8 cellular contexts compared by ENCODE assay signal in genomic region chr5:32613050-32613672, GRCh38. TPM values are rescaled to one million over a fixed set of nuclear protein-coding genes. Genes with fewer than 3 reads are reported as not detected.
DNase-seq lines count a peak whose midpoint lies in the region; ATAC-seq and TF ChIP-seq lines count a peak whose summit lies in the region.

No MANE protein-coding gene starts in this region.

- H3K4me1 Mint-ChIP-seq in neural progenitor cell, result no peaks in the 10 kb centered on the region

- H3K9ac ChIP-seq in Karpas-422 (ENCODE audit: low read length), result no peak overlapping the region
- no peak overlapping the region for H3K9ac ChIP-seq in neural progenitor cell

- no peak overlapping the region for H3K27ac Mint-ChIP-seq in neural progenitor cell

- POLR2A ChIA-PET in Panc1 (lab: Charles Lee), result interaction anchor here (0.6 kb wide), 1 partner anchor 232 kb away, joined by 6 read pairs; no protein-coding TSS in a partner anchor

- TF ChIP-seq POLR2A in stomach (IDR thresholded peaks at IDR 0.05), result no peak

- DNase-seq in CMK (ENCODE audit: low read depth), result peak; percentile 74
- DNase-seq in Karpas-422, result peak; percentile 91
- peak; percentile 69 for DNase-seq in Panc1 (ENCODE audit: low read depth, low spot score)
- DNase-seq in activated T-cell treated with anti-CD3 and anti-CD28 coated beads, Interleukin-2, amount 50 U/mL, for 48 hours, result peak; percentile 92 to 96
- DNase-seq in fibroblast of peridontal ligament (ENCODE audit: extremely low read depth), result peak; percentile 86
- DNase-seq in neural progenitor cell (ENCODE audit: low spot score), result peak; percentile 78
- peak; percentile 87 for DNase-seq in stomach

- intact Hi-C loops in Panc1 (cut with micrococcal nuclease; ENCODE audit: unreplicated experiment), result loop anchor here (2.0 kb wide), 1 partner anchor 124 kb away; no protein-coding TSS in a partner anchor
- intact Hi-C loops in stomach (cut with DNase I; ENCODE audit: low total_unique reads), result no loop called here

- H3K79me2 ChIP-seq in Karpas-422 (ENCODE audit: low read length) (no peaks in the 10 kb centered on the region), neural progenitor cell (ENCODE audit: low read depth) (no peaks in the 10 kb centered on the region)

- H3K4me1 ChIP-seq in Karpas-422 (ENCODE audit: low read length) (no peaks in the 10 kb centered on the region), Panc1 (ENCODE audit: control insufficient read depth, insufficient read depth, low read length) (no peaks in the 10 kb centered on the region), neural progenitor cell (no peaks in the 10 kb centered on the region), stomach (peaks cover 0 to 17% (median 7%) of the 10 kb centered on the region in 4 donors)

- no peak overlapping the region for H2AFZ ChIP-seq in Karpas-422 (ENCODE audit: low read length)
- H2AFZ ChIP-seq in neural progenitor cell (replicated peaks), result no peak overlapping the region

- no peak for TF ChIP-seq EP300 in stomach (IDR thresholded peaks at IDR 0.05)

- H3K27ac ChIP-seq in Karpas-422 (ENCODE audit: low read length) (no peak overlapping the region), Panc1 (ENCODE audit: low read length) (no peak overlapping the region), neural progenitor cell (no peak overlapping the region), stomach (no peak overlapping the region)

- no peaks in the 10 kb centered on the region for H3F3A ChIP-seq in neural progenitor cell (ENCODE audit: low read depth)

- H3K27me3 ChIP-seq in Karpas-422 (ENCODE audit: low read length) (no peaks in the 10 kb centered on the region), Panc1 (ENCODE audit: control insufficient read depth, insufficient read depth, low read length) (no peaks in the 10 kb centered on the region), neural progenitor cell (no peaks in the 10 kb centered on the region), stomach (no peaks in the 10 kb centered on the region)

- WGBS in stomach, 5 donors, result 3 to 5% (median 4%) methylated on average over 10 of the region's 10 CpGs

- H3K36me3 ChIP-seq in Karpas-422 (ENCODE audit: insufficient read depth, low read length), result no peaks in the 10 kb centered on the region
- no peaks in the 10 kb centered on the region for H3K36me3 ChIP-seq in Panc1 (ENCODE audit: control insufficient read depth, insufficient read depth, low read length)
- no peaks in the 10 kb centered on the region for H3K36me3 ChIP-seq in neural progenitor cell
- H3K36me3 ChIP-seq in stomach, result peaks cover 0 to under 1% (median under 1%) of the 10 kb centered on the region in 4 donors

- no peaks in the 10 kb centered on the region for H3K9me2 ChIP-seq in Karpas-422 (replicated peaks; ENCODE audit: insufficient read depth, low read length)

- BruUV-seq in Panc1 (replicated peaks; lab: Mats Ljungman, UMichigan), result no TSS peak

- peak; percentile 94 for TF ChIP-seq CTCF in Panc1 (IDR thresholded peaks at IDR 0.05)
- TF ChIP-seq CTCF in neural progenitor cell (IDR thresholded peaks at IDR 0.05), result peak; percentile 98
- TF ChIP-seq CTCF in stomach (IDR thresholded peaks at IDR 0.05), result peak in 5 of 7 experiments; percentile 83 to 92 (median 88)

- H3K4me3 Mint-ChIP-seq in neural progenitor cell, result no peak overlapping the region

- H3K9me3 ChIP-seq in Karpas-422 (ENCODE audit: low read length), result no peaks in the 10 kb centered on the region
- H3K9me3 ChIP-seq in Panc1 (ENCODE audit: control insufficient read depth, insufficient read depth, low read depth, low read length), result no peaks in the 10 kb centered on the region
- no peaks in the 10 kb centered on the region for H3K9me3 ChIP-seq in neural progenitor cell (ENCODE audit: low read depth)
- H3K9me3 ChIP-seq in stomach, result no peaks in the 10 kb centered on the region

- H3K4me2 ChIP-seq in Karpas-422 (ENCODE audit: low read depth, low read length, poor library complexity, severe bottlenecking) (no peak overlapping the region), neural progenitor cell (no peak overlapping the region)

- no peaks in the 10 kb centered on the region for H4K20me1 ChIP-seq in Karpas-422 (ENCODE audit: insufficient read depth, low read depth, low read length)
- H4K20me1 ChIP-seq in neural progenitor cell (ENCODE audit: low read depth), result no peaks in the 10 kb centered on the region

- peaks cover 2% of the 10 kb centered on the region for H3K27me3 Mint-ChIP-seq in neural progenitor cell (ENCODE audit: insufficient read depth, low read depth)

- peaks cover 8% of the 10 kb centered on the region for H3K36me3 Mint-ChIP-seq in neural progenitor cell

- in situ Hi-C loops in Panc1 (cut with HindIII; ENCODE audit: low pct_unique_long_range_greater_than_20kb, low sequenced_read_pairs), result no loop called here

- H3K4me3 ChIP-seq in Karpas-422 (ENCODE audit: low read length) (no peak overlapping the region), Panc1 (ENCODE audit: low read depth in 2 of 2, low read length in 2 of 2) (no peak overlapping the region), neural progenitor cell (no peak overlapping the region), stomach (no peak overlapping the region)

- no peaks in the 10 kb centered on the region for H3K9me3 Mint-ChIP-seq in neural progenitor cell

- ATAC-seq in GM21367 (IDR thresholded peaks at IDR 0.05; ENCODE audit: unreplicated experiment) (peak; percentile 65), Panc1 (peak; percentile 83)

- CTCF ChIA-PET in Panc1 (lab: Charles Lee), result interaction anchor here (0.7 kb wide), 1 partner anchor 114 kb away, joined by 4 read pairs; no protein-coding TSS in a partner anchor

RNA-seq across cellular contexts. Expression of gene SUB1, which starts 27.8 kb away (rescaled TPM):
- 34.0 and 75.0 TPM in 2 replicates for total RNA-seq in Karpas-422 (2014; rRNA removed; shearing (Covaris generic); ENCODE audit: low replicate concordance)
- total RNA-seq in Panc1 (2021; ENCODE audit: unreplicated experiment), result 204 TPM
- 85.8 TPM for polyA plus RNA-seq in Panc1 (2012; ENCODE audit: insufficient read length)
- 324 and 789 TPM in 2 replicates for total RNA-seq in neural progenitor cell (ENCODE audit: low replicate concordance)
- total RNA-seq in stomach, result 100 to 1,000 TPM in 2 of 5 donors, 10 to 100 TPM in 3; 42.0 to 167 (median 77.1) TPM
- 100 to 1,000 TPM; 135 to 198 (median 192) TPM for polyA plus RNA-seq in stomach
